1 cellular context compared by ENCODE assay signal in genomic region chr6:33113720-33114119, GRCh38.
TF ChIP-seq lines count a peak whose summit lies in the region.

No MANE protein-coding gene starts in this region.

TF ChIP-seq in GM12878, 131 proteins besides CTCF, POLR2A, EP300 and RAD21:
- TF ChIP-seq HDAC6 (IDR thresholded peaks at IDR 0.05; ENCODE audit: unreplicated experiment) (no peak), FOXM1 (IDR thresholded peaks at IDR 0.05; ENCODE audit: low read depth, low read length) (no peak), RAD51 (IDR thresholded peaks at IDR 0.05) (peak; percentile 70; the same call in 1 of the 2 replicates), ZNF687 (IDR thresholded peaks at IDR 0.05) (0 out of 2 replicates have a peak, but pooled peaks have one; percentile 19), HDGF (IDR thresholded peaks at IDR 0.05) (0 out of 2 replicates have a peak, but pooled peaks have one; percentile 61)
